ENCODE assay signal across 15 cellular contexts in the genomic region with DNA sequence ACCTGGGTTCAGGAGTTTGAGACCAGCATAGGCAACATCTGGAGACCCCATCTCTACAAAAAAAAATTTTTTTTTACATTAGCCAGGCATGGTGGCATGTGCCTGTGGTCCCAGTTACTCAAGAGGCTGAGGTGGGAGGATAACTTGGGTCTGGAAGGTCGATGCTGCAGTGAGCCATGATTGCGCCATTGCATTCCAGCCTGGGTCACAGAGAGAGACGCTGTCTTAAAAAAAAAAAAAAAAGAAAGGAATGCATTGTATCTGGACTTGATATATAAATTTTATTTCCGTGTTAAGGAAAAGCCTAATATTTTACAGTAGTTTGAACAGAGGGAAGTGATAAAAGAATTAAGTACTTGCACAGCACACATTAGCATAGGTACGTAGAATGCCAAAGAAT.
"Had no signal": no experiment of that assay in that cellular context is flagged by ENCODE, and none has a peak within 500 bp of the region (broad histone marks: within the 10 kb centered on the region; RNA-seq: fewer than 3 reads in every experiment).

No MANE protein-coding gene starts in this region.

- H3K4me1 ChIP-seq: foreskin keratinocyte, upper lobe of right lung had no signal

- H3K27me3 ChIP-seq: brain microvascular endothelial cell, foreskin keratinocyte, upper lobe of right lung had no signal

- H3K27ac ChIP-seq: brain microvascular endothelial cell, coronary artery, foreskin keratinocyte, upper lobe of right lung had no signal

- H3K9me3 ChIP-seq: upper lobe of right lung had no signal

- H3K4me3 ChIP-seq: coronary artery, upper lobe of right lung had no signal

- H3K36me3 ChIP-seq: brain microvascular endothelial cell, upper lobe of right lung had no signal

- DNase-seq: activated CD4-positive, alpha-beta T cell treated with anti-CD3 and anti-CD28 coated beads, Interleukin-2, amount 10 ng/mL, durations not matched to agents 7 days and 5 days; activated CD8-positive, alpha-beta T cell treated with anti-CD3 and anti-CD28 coated beads, Interleukin-2, amount 10 ng/mL, durations not matched to agents 7 days and 5 days; activated naive CD4-positive, alpha-beta T cell treated with Interleukin-2 at 50 U/mL for 16 hours; activated naive CD8-positive, alpha-beta T cell treated with anti-CD3 and anti-CD28 coated beads, Interleukin-2, amount 10 ng/mL, durations not matched to agents 7 days and 5 days; activated T-cell treated with anti-CD3 and anti-CD28 coated beads, Interleukin-2, amount 50 U/mL, for 24 hours; aorta; brain microvascular endothelial cell; foreskin keratinocyte; hypothalamus; nephron progenitor cell; nucleus accumbens; posterior cingulate gyrus; stimulated activated naive B cell treated with anti-CD40 and anti-IgM and Interleukin-4, amounts not matched to agents 10 μg/mL and 1 μg/mL and 100 μg/mL, for 72 hours; upper lobe of right lung had no signal
